9 cellular contexts compared by ENCODE assay signal in genomic region chr11:116454020-116454645, GRCh38.
DNase-seq lines count a peak whose midpoint lies in the region; ATAC-seq and TF ChIP-seq lines count a peak whose summit lies in the region.
"Had no signal": no experiment of that assay in that cellular context is flagged by ENCODE, and none has a peak within 500 bp of the region (broad histone marks: within the 10 kb centered on the region; RNA-seq: fewer than 3 reads in every experiment).

No MANE protein-coding gene starts in this region.

- no peaks in the 10 kb centered on the region for H3K4me1 Mint-ChIP-seq in HFFc6 (ENCODE audit: low read depth)
- peaks cover 57% of the 10 kb centered on the region for H3K4me1 Mint-ChIP-seq in neural progenitor cell
- H3K4me1 Mint-ChIP-seq in immature natural killer cell, result no peaks in the 10 kb centered on the region

- H3K4me3 Mint-ChIP-seq in HFFc6, result no peak overlapping the region
- no peak overlapping the region for H3K4me3 Mint-ChIP-seq in neural progenitor cell
- H3K4me3 Mint-ChIP-seq in immature natural killer cell, result no peak overlapping the region

- H3K36me3 Mint-ChIP-seq in HFFc6 (ENCODE audit: low read depth) (no peaks in the 10 kb centered on the region; the same call in 1 of the 2 replicates), neural progenitor cell (peaks cover 4% of the 10 kb centered on the region), immature natural killer cell (no peaks in the 10 kb centered on the region)

- no peaks in the 10 kb centered on the region for H3K4me1 ChIP-seq in RWPE2 (ENCODE audit: insufficient read depth, poor library complexity, severe bottlenecking)
- H3K4me1 ChIP-seq in neural progenitor cell, result peaks cover 38% of the 10 kb centered on the region
- H3K4me1 ChIP-seq: parathyroid adenoma had no signal

- no peak overlapping the region for H3K27ac ChIP-seq in RWPE2 (ENCODE audit: poor library complexity, severe bottlenecking)
- H3K27ac ChIP-seq in neural progenitor cell, result no peak overlapping the region
- H3K27ac ChIP-seq: parathyroid adenoma had no signal

- TF ChIP-seq CTCF in HFFc6 (IDR thresholded peaks at IDR 0.05) (peak; percentile 65), RWPE2 (IDR thresholded peaks at IDR 0.05; ENCODE audit: poor library complexity, severe bottlenecking) (peak; percentile 56), neural progenitor cell (IDR thresholded peaks at IDR 0.05) (peak; percentile 63)

- no peak overlapping the region for H2AFZ ChIP-seq in neural progenitor cell (replicated peaks)
- H2AFZ ChIP-seq: parathyroid adenoma had no signal

- ATAC-seq in RWPE2 (ENCODE audit: low read depth), result peak; percentile 27; the same call in 1 of the 3 replicates
- no peak for ATAC-seq in HG02798 (IDR thresholded peaks at IDR 0.05; ENCODE audit: poor library complexity, unreplicated experiment)

- H3K9me3 ChIP-seq in RWPE2 (ENCODE audit: severe bottlenecking) (no peaks in the 10 kb centered on the region), neural progenitor cell (ENCODE audit: low read depth) (no peaks in the 10 kb centered on the region)

- H4K20me1 ChIP-seq in neural progenitor cell (ENCODE audit: low read depth), result no peaks in the 10 kb centered on the region

- H3K27ac Mint-ChIP-seq in HFFc6, result no peak overlapping the region
- no peak overlapping the region for H3K27ac Mint-ChIP-seq in neural progenitor cell
- no peak overlapping the region for H3K27ac Mint-ChIP-seq in immature natural killer cell

- H3K27me3 ChIP-seq in RWPE2 (ENCODE audit: insufficient read depth, poor library complexity, severe bottlenecking) (no peaks in the 10 kb centered on the region), neural progenitor cell (no peaks in the 10 kb centered on the region)

- H3K9ac ChIP-seq in neural progenitor cell, result no peak overlapping the region
- H3K9ac ChIP-seq: parathyroid adenoma had no signal

- H3K4me3 ChIP-seq in RWPE2 (ENCODE audit: severe bottlenecking), result no peak overlapping the region
- no peak overlapping the region for H3K4me3 ChIP-seq in neural progenitor cell

- H3K9me3 Mint-ChIP-seq in HFFc6 (peaks cover 28% of the 10 kb centered on the region), neural progenitor cell (peaks cover 25% of the 10 kb centered on the region), immature natural killer cell (peaks cover 0 to 1% (median 0%) of the 10 kb centered on the region in 6 donors)

- H3K27me3 Mint-ChIP-seq in HFFc6 (ENCODE audit: insufficient read depth) (peaks cover 6% of the 10 kb centered on the region), neural progenitor cell (ENCODE audit: insufficient read depth, low read depth) (peaks cover 23% of the 10 kb centered on the region), immature natural killer cell (ENCODE audit: low read depth in 3 of 3) (peaks cover 2 to 8% (median 5%) of the 10 kb centered on the region in 3 donors)

- no peak overlapping the region for H3K4me2 ChIP-seq in neural progenitor cell

- peaks cover 42% of the 10 kb centered on the region for H3F3A ChIP-seq in neural progenitor cell (ENCODE audit: low read depth)

- H3K36me3 ChIP-seq in RWPE2 (ENCODE audit: low read depth), result no peaks in the 10 kb centered on the region
- H3K36me3 ChIP-seq in neural progenitor cell, result no peaks in the 10 kb centered on the region

- no peaks in the 10 kb centered on the region for H3K79me2 ChIP-seq in neural progenitor cell (ENCODE audit: low read depth)
- H3K79me2 ChIP-seq: parathyroid adenoma had no signal

- DNase-seq in Daoy (ENCODE audit: low read depth) (peak; percentile 38), HFFc6 (peak; percentile 11), RWPE2 (ENCODE audit: low spot score) (no peak), erythroblast (lab: John Stamatoyannopoulos, UW) (peak; percentile 9 to 38), neural progenitor cell (ENCODE audit: low spot score) (peak; percentile 60), immature natural killer cell (no peak), RKO (ENCODE audit: low spot score) (no peak)

- no peak for TF ChIP-seq POLR2A in erythroblast (IDR thresholded peaks at IDR 0.05; ENCODE audit: low read length)

Comparison
In these comparisons a context has a peak if more than half of its experiments do, and no peak if none do; other contexts are left out.
1. DNase-seq: peak in Daoy (single experiment), HFFc6 (single experiment), erythroblast (2 of 2) and neural progenitor cell (single experiment); none in RWPE2 (single experiment), immature natural killer cell (0 of 3) and RKO (single experiment).
2. Peak in every context shown above with its lines, with median percentiles within 50 percentile points of each other: CTCF ChIP-seq.